14 cellular contexts compared by ENCODE assay signal in the genomic region with DNA sequence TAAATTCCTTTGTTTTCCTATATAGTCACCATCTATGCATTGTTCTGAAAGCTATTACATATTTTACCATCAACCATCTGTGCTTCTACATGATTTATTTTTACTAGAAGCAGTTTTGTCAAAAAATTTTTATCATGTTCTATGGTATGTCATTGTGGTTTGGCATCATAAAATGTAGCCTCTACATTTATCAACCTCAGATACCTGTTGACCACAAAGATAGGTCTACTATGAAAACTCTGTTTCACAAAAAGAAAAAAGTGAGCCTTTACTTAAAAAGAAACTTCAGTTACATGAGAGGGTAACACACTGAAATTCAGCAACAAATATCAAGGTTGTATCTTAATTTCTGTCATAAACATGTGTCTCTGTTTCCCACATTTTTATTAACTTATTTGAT. TPM values are rescaled to one million over a fixed set of nuclear protein-coding genes. Genes with fewer than 3 reads are reported as not detected.
DNase-seq lines count a peak whose midpoint lies in the region; ATAC-seq and TF ChIP-seq lines count a peak whose summit lies in the region.
"Had no signal": no experiment of that assay in that cellular context is flagged by ENCODE, and none has a peak within 500 bp of the region (broad histone marks: within the 10 kb centered on the region; RNA-seq: fewer than 3 reads in every experiment).

No MANE protein-coding gene starts in this region.

- H3K4me1 ChIP-seq in CD4-positive, alpha-beta memory T cell (ENCODE audit: insufficient read depth, low read length): peaks cover 57% of the 10 kb centered on the region
- H3K4me1 ChIP-seq in KMS-11 (ENCODE audit: low read depth, poor library complexity, severe bottlenecking) (peaks cover 68% of the 10 kb centered on the region), ovary (ENCODE audit: insufficient read depth) (peaks cover 9% of the 10 kb centered on the region)

- H3K4me2 ChIP-seq in KMS-11: peak overlapping the region; percentile 91

- CTCF ChIA-PET in CD4-positive, alpha-beta memory T cell (lab: Charles Lee; ENCODE audit: partially characterized antibody): interaction anchor here (0.9 to 2.7 kb wide), 7 partner anchors 9 to 184 kb away, joined by 3 to 25 read pairs (median 4); no protein-coding TSS in a partner anchor

- peaks cover 85% of the 10 kb centered on the region for H3K79me2 ChIP-seq in KMS-11 (ENCODE audit: insufficient read depth, low read depth)

- intact Hi-C loops in CD4-positive, alpha-beta memory T cell (cut with micrococcal nuclease): loop anchor here (1.0 to 5.0 kb wide), 3 partner anchors 18 to 794 kb away; a partner anchor contains a TSS
- intact Hi-C loops in ovary (cut with DNase I): loop anchor here (5.0 to 10.0 kb wide), 5 partner anchors 34 to 184 kb away; no protein-coding TSS in a partner anchor

- TF ChIP-seq EP300 in ovary (IDR thresholded peaks at IDR 0.05): no peak

- H3K36me3 Mint-ChIP-seq in CD4-positive, alpha-beta memory T cell: peaks cover 17 to 34% of the 10 kb centered on the region in 2 donors
- peaks cover 60% of the 10 kb centered on the region for H3K36me3 Mint-ChIP-seq in activated naive CD8-positive, alpha-beta T cell treated with anti-CD3 and anti-CD28 coated beads, Interleukin-2, amount 10 ng/mL, durations not matched to agents 7 days and 5 days
- H3K36me3 Mint-ChIP-seq in endothelial cell (ENCODE audit: low read depth, unreplicated experiment): peaks cover 8% of the 10 kb centered on the region

- TF ChIP-seq CTCF in KMS-11 (conservative IDR thresholded peaks at IDR 0.05; ENCODE audit: low read depth, low read length) (no peak), ovary (IDR thresholded peaks at IDR 0.05) (no peak), endothelial cell (IDR thresholded peaks at IDR 0.05; ENCODE audit: unreplicated experiment) (no peak)

- H3K4me1 Mint-ChIP-seq in CD4-positive, alpha-beta memory T cell: peaks cover 32 to 87% (median 52%) of the 10 kb centered on the region in 4 donors
- H3K4me1 Mint-ChIP-seq in activated naive CD8-positive, alpha-beta T cell treated with anti-CD3 and anti-CD28 coated beads, Interleukin-2, amount 10 ng/mL, durations not matched to agents 7 days and 5 days: peaks cover 40% of the 10 kb centered on the region
- H3K4me1 Mint-ChIP-seq in endothelial cell (ENCODE audit: unreplicated experiment): peaks cover 25% of the 10 kb centered on the region

- H3K9me3 ChIP-seq in CD4-positive, alpha-beta memory T cell (ENCODE audit: control insufficient read depth in 1 of 2, low read length in 2 of 2): no peaks in the 10 kb centered on the region
- H3K9me3 ChIP-seq in ovary: no peaks in the 10 kb centered on the region
- H3K9me3 ChIP-seq: adrenal gland, right atrium auricular region had no signal

- no peak overlapping the region for H2AFZ ChIP-seq in KMS-11 (ENCODE audit: low read depth)

- no peaks in the 10 kb centered on the region for H3K27me3 Mint-ChIP-seq in CD4-positive, alpha-beta memory T cell
- no peaks in the 10 kb centered on the region for H3K27me3 Mint-ChIP-seq in activated naive CD8-positive, alpha-beta T cell treated with anti-CD3 and anti-CD28 coated beads, Interleukin-2, amount 10 ng/mL, durations not matched to agents 7 days and 5 days
- peaks cover 12% of the 10 kb centered on the region for H3K27me3 Mint-ChIP-seq in endothelial cell (ENCODE audit: unreplicated experiment)

- H3K36me3 ChIP-seq in CD4-positive, alpha-beta memory T cell (ENCODE audit: insufficient read depth, low read length): no peaks in the 10 kb centered on the region
- H3K36me3 ChIP-seq in KMS-11 (ENCODE audit: insufficient read depth) (no peaks in the 10 kb centered on the region), ovary (no peaks in the 10 kb centered on the region)
- H3K36me3 ChIP-seq: adrenal gland, right atrium auricular region had no signal

- ATAC-seq in activated naive CD8-positive, alpha-beta T cell treated with anti-CD3 and anti-CD28 coated beads, Interleukin-2, amount 10 ng/mL, durations not matched to agents 7 days and 5 days (ENCODE audit: low read depth): no peak
- ATAC-seq in HG03039 (IDR thresholded peaks at IDR 0.05; ENCODE audit: unreplicated experiment): no peak
- ATAC-seq: HCT116 had no signal

- H4K20me1 ChIP-seq in KMS-11 (ENCODE audit: insufficient read depth): 0 out of 2 replicates have a peak, but pooled peaks cover 6% of the 10 kb centered on the region

- no peak for TF ChIP-seq POLR2A in ovary (IDR thresholded peaks at IDR 0.05)

- H3K9ac ChIP-seq in KMS-11: peak overlapping the region; percentile 81; the same call in 1 of the 2 replicates

- peak overlapping the region in 1 of 2 donors; percentile 87 for H3K4me3 ChIP-seq in CD4-positive, alpha-beta memory T cell (ENCODE audit: low read length in 2 of 2)
- H3K4me3 ChIP-seq in KMS-11 (IDR thresholded peaks at IDR 0.05; ENCODE audit: insufficient read depth, low read depth, low read length) (no peak overlapping the region), ovary (peak overlapping the region; percentile 1)
- H3K4me3 ChIP-seq: adrenal gland, right atrium auricular region had no signal

- peak overlapping the region; percentile 48 to 97 (median 84) for H3K27ac Mint-ChIP-seq in CD4-positive, alpha-beta memory T cell
- peak overlapping the region; percentile 89 for H3K27ac Mint-ChIP-seq in activated naive CD8-positive, alpha-beta T cell treated with anti-CD3 and anti-CD28 coated beads, Interleukin-2, amount 10 ng/mL, durations not matched to agents 7 days and 5 days
- H3K27ac Mint-ChIP-seq in endothelial cell (ENCODE audit: unreplicated experiment): no peak overlapping the region
- H3K27ac Mint-ChIP-seq: endodermal cell had no signal

- H3K4me3 Mint-ChIP-seq in CD4-positive, alpha-beta memory T cell: peak overlapping the region; percentile 75 to 100 (median 95)
- H3K4me3 Mint-ChIP-seq in activated naive CD8-positive, alpha-beta T cell treated with anti-CD3 and anti-CD28 coated beads, Interleukin-2, amount 10 ng/mL, durations not matched to agents 7 days and 5 days: peak overlapping the region; percentile 93
- H3K4me3 Mint-ChIP-seq in endothelial cell (ENCODE audit: unreplicated experiment): no peak overlapping the region
- H3K4me3 Mint-ChIP-seq: endodermal cell had no signal

- no peaks in the 10 kb centered on the region for H3K9me3 Mint-ChIP-seq in CD4-positive, alpha-beta memory T cell
- H3K9me3 Mint-ChIP-seq in activated naive CD8-positive, alpha-beta T cell treated with anti-CD3 and anti-CD28 coated beads, Interleukin-2, amount 10 ng/mL, durations not matched to agents 7 days and 5 days: no peaks in the 10 kb centered on the region
- no peaks in the 10 kb centered on the region for H3K9me3 Mint-ChIP-seq in endothelial cell (ENCODE audit: unreplicated experiment)
- H3K9me3 Mint-ChIP-seq: endodermal cell had no signal

- H3K27ac ChIP-seq in CD4-positive, alpha-beta memory T cell (ENCODE audit: low read depth, low read length): peak overlapping the region; percentile 40
- H3K27ac ChIP-seq in KMS-11 (no peak overlapping the region), ovary (no peak overlapping the region)
- H3K27ac ChIP-seq: adrenal gland, right atrium auricular region had no signal

- H3K27me3 ChIP-seq in CD4-positive, alpha-beta memory T cell (ENCODE audit: insufficient read depth, low read length): no peaks in the 10 kb centered on the region
- H3K27me3 ChIP-seq in KMS-11 (ENCODE audit: insufficient read depth, low read depth) (no peaks in the 10 kb centered on the region), ovary (no peaks in the 10 kb centered on the region)
- H3K27me3 ChIP-seq: right atrium auricular region had no signal

- DNase-seq in CD4-positive, alpha-beta memory T cell: no peak
- DNase-seq in activated naive CD8-positive, alpha-beta T cell treated with anti-CD3 and anti-CD28 coated beads, Interleukin-2, amount 10 ng/mL, durations not matched to agents 7 days and 5 days: no peak
- DNase-seq in ovary: no peak
- DNase-seq in HK-2 (ENCODE audit: unreplicated experiment): no peak
- no peak for DNase-seq in NCI-H2081 treated with DMSO at 0.1 percent for 48 hours (lab: John Stamatoyannopoulos, UW)
- DNase-seq in endothelial cell (ENCODE audit: low spot score): no peak
- DNase-seq: adrenal gland, endodermal cell, mesenchymal stem cell, SHP77 had no signal

- POLR2A ChIA-PET in CD4-positive, alpha-beta memory T cell (lab: Charles Lee; ENCODE audit: partially characterized antibody): interaction anchor here (0.8 to 6.9 kb wide), 6 partner anchors 15 to 161 kb away, joined by 5 to 94 read pairs (median 16); no protein-coding TSS in a partner anchor
- POLR2A ChIA-PET in activated naive CD8-positive, alpha-beta T cell treated with anti-CD3 and anti-CD28 coated beads, Interleukin-2, amount 10 ng/mL, durations not matched to agents 7 days and 5 days (lab: Charles Lee): interaction anchor here (1.0 to 2.7 kb wide), 5 partner anchors 23 to 196 kb away, joined by 3 to 43 read pairs (median 6); no protein-coding TSS in a partner anchor

RNA-seq across cellular contexts. Expression of a gene that starts 3.7 kb away (rescaled TPM):
- 10 to 100 TPM; 40.8 to 42.7 TPM for total RNA-seq in CD4-positive, alpha-beta memory T cell
- 10 to 100 TPM; 28.5 to 50.4 TPM for polyA plus RNA-seq in CD4-positive, alpha-beta memory T cell
- total RNA-seq in activated naive CD8-positive, alpha-beta T cell treated with anti-CD3 and anti-CD28 coated beads, Interleukin-2, amount 10 ng/mL, durations not matched to agents 7 days and 5 days: 100 to 1,000 TPM; 121 to 128 TPM
- total RNA-seq in ovary (10 to 100 TPM; 32.6 to 43.9 (median 36.8) TPM), endothelial cell (ENCODE audit: unreplicated experiment) (9.2 TPM)
- polyA plus RNA-seq in ovary: 10 to 100 TPM; 13.7 to 24.0 TPM

RNA-seq across cellular contexts. Expression of a gene that starts 51.1 kb away (rescaled TPM):
- 10 to 100 TPM; 59.4 to 61.7 TPM for total RNA-seq in CD4-positive, alpha-beta memory T cell
- polyA plus RNA-seq in CD4-positive, alpha-beta memory T cell: 100 to 1,000 TPM; 108 to 134 TPM
- total RNA-seq in activated naive CD8-positive, alpha-beta T cell treated with anti-CD3 and anti-CD28 coated beads, Interleukin-2, amount 10 ng/mL, durations not matched to agents 7 days and 5 days: 10 to 100 TPM; 48.1 to 50.1 TPM
- 10 to 100 TPM; 25.8 to 70.1 (median 62.6) TPM for total RNA-seq in ovary
- 10 to 100 TPM; 27.8 to 52.3 TPM for polyA plus RNA-seq in ovary
- 23.9 TPM for total RNA-seq in endothelial cell (ENCODE audit: unreplicated experiment)
